Comparison of ENCODE assay signal across 14 cellular contexts in the genomic region with DNA sequence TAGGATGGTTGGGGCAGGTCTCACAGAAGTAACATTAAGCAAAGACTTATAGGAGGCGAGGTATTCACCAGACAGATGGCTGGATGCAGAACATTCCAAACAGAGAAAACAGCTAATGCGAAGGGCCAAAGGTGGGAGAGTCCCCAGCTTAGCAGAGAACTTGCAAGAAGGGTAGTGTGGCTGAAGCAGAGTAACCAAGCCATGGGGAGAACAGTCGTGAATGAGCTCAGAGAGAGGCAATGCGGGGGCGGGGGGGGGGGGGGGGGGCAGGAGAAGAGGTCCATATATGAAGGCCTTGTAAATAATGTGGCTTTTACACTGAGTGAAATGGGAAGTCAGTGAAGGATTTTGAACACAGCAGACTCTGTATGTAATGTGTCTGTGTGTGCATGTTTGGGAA.
DNase-seq lines count a peak whose midpoint lies in the region; TF ChIP-seq lines count a peak whose summit lies in the region.
"Had no signal": no experiment of that assay in that cellular context is flagged by ENCODE, and none has a peak within 500 bp of the region (broad histone marks: within the 10 kb centered on the region; RNA-seq: fewer than 3 reads in every experiment).

No MANE protein-coding gene starts in this region.

- CTCF ChIA-PET in CD8-positive, alpha-beta memory T cell (lab: Charles Lee), result interaction anchor here (0.9 to 4.5 kb wide), 5 partner anchors 12 to 167 kb away, joined by 3 to 27 read pairs (median 7); partner anchors contain the start of gene HIC1

- H3K27me3 Mint-ChIP-seq in CD8-positive, alpha-beta memory T cell, result no peaks in the 10 kb centered on the region
- peaks cover 3% of the 10 kb centered on the region for H3K27me3 Mint-ChIP-seq in nephron progenitor cell (ENCODE audit: low read depth, poor library complexity)

- POLR2A ChIA-PET in CD8-positive, alpha-beta memory T cell (lab: Charles Lee), result no interaction called here

- H3K27ac ChIP-seq in CD8-positive, alpha-beta memory T cell (ENCODE audit: low read depth, low read length), result no peak overlapping the region
- H3K27ac ChIP-seq in Peyer's patch, result peak overlapping the region in 3 of 4 donors; percentile 31 to 60 (median 48)

- H3K4me1 ChIP-seq in CD8-positive, alpha-beta memory T cell (ENCODE audit: insufficient read depth, low read length), result peaks cover 20% of the 10 kb centered on the region
- H3K4me1 ChIP-seq in Peyer's patch, result peaks cover 0 to 14% (median 0%) of the 10 kb centered on the region in 4 donors
- H3K4me1 ChIP-seq: BE2C, prostate gland, SJCRH30 had no signal

- H3K36me3 Mint-ChIP-seq in CD8-positive, alpha-beta memory T cell, result peaks cover 2 to 23% (median 3%) of the 10 kb centered on the region in 3 donors
- H3K36me3 Mint-ChIP-seq in nephron progenitor cell (ENCODE audit: low read depth), result peaks cover 69% of the 10 kb centered on the region

- DNase-seq in CD8-positive, alpha-beta memory T cell, result no peak
- DNase-seq in Peyer's patch (no peak), fibroblast of villous mesenchyme (ENCODE audit: low read depth) (peak; percentile 74), nephron progenitor cell (no peak), T-helper 9 cell (no peak), NCI-H146 treated with DMSO at 0.1 percent for 48 hours (lab: John Stamatoyannopoulos, UW; ENCODE audit: unreplicated experiment) (no peak), DMS53 (lab: John Stamatoyannopoulos, UW) (no peak), NCI-H1436 treated with DMSO at 0.1 percent for 48 hours (lab: John Stamatoyannopoulos, UW) (no peak)
- DNase-seq: BE2C, erythroblast, mesendoderm, NCI-H2081 had no signal

- no peaks in the 10 kb centered on the region for H3K27me3 ChIP-seq in CD8-positive, alpha-beta memory T cell (ENCODE audit: insufficient read depth, low read length, poor library complexity, severe bottlenecking)
- no peaks in the 10 kb centered on the region for H3K27me3 ChIP-seq in Peyer's patch
- H3K27me3 ChIP-seq: BE2C, SJCRH30 had no signal

- TF ChIP-seq CTCF in Peyer's patch (IDR thresholded peaks at IDR 0.05) (no peak), fibroblast of villous mesenchyme (IDR thresholded peaks at IDR 0.05; ENCODE audit: insufficient read depth, low read depth, low read length) (no peak), nephron progenitor cell (IDR thresholded peaks at IDR 0.05) (no peak)

- no peaks in the 10 kb centered on the region for H3K9me3 ChIP-seq in CD8-positive, alpha-beta memory T cell (ENCODE audit: low read length)
- no peaks in the 10 kb centered on the region for H3K9me3 ChIP-seq in Peyer's patch
- H3K9me3 ChIP-seq: BE2C, prostate gland, SJCRH30 had no signal

- H3K4me3 Mint-ChIP-seq in CD8-positive, alpha-beta memory T cell, result peak overlapping the region in 4 of 7 donors; percentile 13 to 59 (median 38)
- H3K4me3 Mint-ChIP-seq in nephron progenitor cell, result no peak overlapping the region

- H3K4me1 Mint-ChIP-seq in CD8-positive, alpha-beta memory T cell, result peaks cover 34 to 51% (median 47%) of the 10 kb centered on the region in 3 donors
- peaks cover 23% of the 10 kb centered on the region for H3K4me1 Mint-ChIP-seq in nephron progenitor cell

- peaks cover 5% of the 10 kb centered on the region for H3K36me3 ChIP-seq in CD8-positive, alpha-beta memory T cell (ENCODE audit: insufficient read depth, low read length)
- no peaks in the 10 kb centered on the region for H3K36me3 ChIP-seq in Peyer's patch
- H3K36me3 ChIP-seq: BE2C, prostate gland, SJCRH30 had no signal

- no peak for TF ChIP-seq POLR2A in Peyer's patch (IDR thresholded peaks at IDR 0.05)

- H3K27ac Mint-ChIP-seq in CD8-positive, alpha-beta memory T cell, result peak overlapping the region in 7 of 8 donors; percentile 29 to 90 (median 82)
- H3K27ac Mint-ChIP-seq in nephron progenitor cell, result peak overlapping the region; percentile 40

- H3K9me3 Mint-ChIP-seq in CD8-positive, alpha-beta memory T cell, result no peaks in the 10 kb centered on the region
- H3K9me3 Mint-ChIP-seq in nephron progenitor cell, result peaks cover 6% of the 10 kb centered on the region

- no peak overlapping the region for H3K4me3 ChIP-seq in CD8-positive, alpha-beta memory T cell (ENCODE audit: low read length)
- H3K4me3 ChIP-seq in Peyer's patch, result no peak overlapping the region
- H3K4me3 ChIP-seq in fibroblast of villous mesenchyme (ENCODE audit: low read depth, low read length), result no peak overlapping the region
- H3K4me3 ChIP-seq: prostate gland, SJCRH30 had no signal
